8 cellular contexts compared by ENCODE assay signal in genomic region chr15:51192560-51193280, GRCh38.
DNase-seq lines count a peak whose midpoint lies in the region; ATAC-seq lines count a peak whose summit lies in the region.

No MANE protein-coding gene starts in this region.

- peak; percentile 71 for ATAC-seq in HG02763 (IDR thresholded peaks at IDR 0.05; ENCODE audit: unreplicated experiment)
- ATAC-seq in HG03457 (IDR thresholded peaks at IDR 0.05; ENCODE audit: unreplicated experiment), result no peak

- DNase-seq in DMS114 treated with DMSO at 0.1 percent for 48 hours (lab: John Stamatoyannopoulos, UW; ENCODE audit: unreplicated experiment) (peak; percentile 54), NCI-H345 treated with DMSO at 0.1 percent for 48 hours (lab: John Stamatoyannopoulos, UW; ENCODE audit: unreplicated experiment) (peak; percentile 25), cerebellar cortex (ENCODE audit: low spot score) (peak; percentile 70), left kidney (ENCODE audit: low read depth, low spot score) (peak; percentile 91)
- DNase-seq in activated CD4-positive, CD25-positive, alpha-beta regulatory T cell treated with anti-CD3 and anti-CD28 coated beads, Interleukin-2, amount 50 U/mL, for 72 hours, result peak; percentile 82
- DNase-seq in stimulated activated CD4-positive, alpha-beta T cell treated with anti-CD3 and anti-CD28 coated beads, Interleukin-2, amount 100 ng/mL, for 4 hours (ENCODE audit: low read depth), result peak; percentile 50

Comparison
In these comparisons a context has a peak if more than half of its experiments do, and no peak if none do; other contexts are left out.
1. DNase-seq: peak in every context shown above with its lines; median percentile 91 in left kidney; 82 in activated CD4-positive, CD25-positive, alpha-beta regulatory T cell treated with anti-CD3 and anti-CD28 coated beads, Interleukin-2, amount 50 U/mL, for 72 hours; 70 in cerebellar cortex; 54 in DMS114 treated with DMSO at 0.1 percent for 48 hours; 50 in stimulated activated CD4-positive, alpha-beta T cell treated with anti-CD3 and anti-CD28 coated beads, Interleukin-2, amount 100 ng/mL, for 4 hours; 25 in NCI-H345 treated with DMSO at 0.1 percent for 48 hours.